Comparison of ENCODE assay signal across 18 cellular contexts in genomic region chr2:120402070-120402440, GRCh38. TPM values are rescaled to one million over a fixed set of nuclear protein-coding genes. Genes with fewer than 3 reads are reported as not detected.
DNase-seq lines count a peak whose midpoint lies in the region; ATAC-seq and TF ChIP-seq lines count a peak whose summit lies in the region.
"Had no signal": no experiment of that assay in that cellular context is flagged by ENCODE, and none has a peak within 500 bp of the region (broad histone marks: within the 10 kb centered on the region; RNA-seq: fewer than 3 reads in every experiment).

No MANE protein-coding gene starts in this region.

- H3K9me3 Mint-ChIP-seq in mesothelial cell of epicardium: no peaks in the 10 kb centered on the region
- H3K9me3 Mint-ChIP-seq: CD8-positive, alpha-beta T cell had no signal

- H3K27me3 Mint-ChIP-seq in mesothelial cell of epicardium (ENCODE audit: low read depth): peaks cover 31% of the 10 kb centered on the region

- no peak for TF ChIP-seq POLR2A in testis (IDR thresholded peaks at IDR 0.05)

- no peak overlapping the region for H3K27ac Mint-ChIP-seq in mesothelial cell of epicardium
- H3K27ac Mint-ChIP-seq: CD4-positive, CD25-positive, alpha-beta regulatory T cell; CD8-positive, alpha-beta T cell had no signal

- peaks cover 5% of the 10 kb centered on the region for H3K4me1 Mint-ChIP-seq in mesothelial cell of epicardium
- H3K4me1 Mint-ChIP-seq: CD4-positive, CD25-positive, alpha-beta regulatory T cell had no signal

- no peaks in the 10 kb centered on the region for H3K9me3 ChIP-seq in right cardiac atrium (ENCODE audit: control insufficient read depth, low read length)
- H3K9me3 ChIP-seq in testis: no peaks in the 10 kb centered on the region

- no peak overlapping the region for H3K4me3 Mint-ChIP-seq in mesothelial cell of epicardium
- H3K4me3 Mint-ChIP-seq: CD4-positive, CD25-positive, alpha-beta regulatory T cell; CD8-positive, alpha-beta T cell had no signal

- no peaks in the 10 kb centered on the region for H3K36me3 Mint-ChIP-seq in mesothelial cell of epicardium
- H3K36me3 Mint-ChIP-seq: CD4-positive, CD25-positive, alpha-beta regulatory T cell; CD8-positive, alpha-beta T cell had no signal

- H3K4me3 ChIP-seq in right cardiac atrium (ENCODE audit: low read length): no peak overlapping the region
- H3K4me3 ChIP-seq in testis: no peak overlapping the region
- H3K4me3 ChIP-seq: GM12878, GM23248 had no signal

- no peaks in the 10 kb centered on the region for H3K4me1 ChIP-seq in right cardiac atrium (ENCODE audit: control insufficient read depth, insufficient read depth, low read length)
- H3K4me1 ChIP-seq in testis: no peaks in the 10 kb centered on the region

- no peak for ATAC-seq in right cardiac atrium
- ATAC-seq: CD8-positive, alpha-beta T cell; GM12878 had no signal

- TF ChIP-seq CTCF in testis (IDR thresholded peaks at IDR 0.05) (no peak), mesothelial cell of epicardium (IDR thresholded peaks at IDR 0.05; ENCODE audit: unreplicated experiment) (no peak)

- no peaks in the 10 kb centered on the region for H3K27me3 ChIP-seq in right cardiac atrium (ENCODE audit: control insufficient read depth, insufficient read depth)
- H3K27me3 ChIP-seq in testis: no peaks in the 10 kb centered on the region

- H3K36me3 ChIP-seq in testis (ENCODE audit: low read depth, missing control alignments): no peaks in the 10 kb centered on the region

- 56% methylated on average over 5 of the region's 5 CpGs for WGBS in right cardiac atrium
- 73 to 82% methylated on average over 5 of the region's 5 CpGs for WGBS in testis, 2 donors

- intact Hi-C loops in cardiac septum (cut with DNase I) (no loop called here), right cardiac atrium (cut with DNase I) (no loop called here), testis (cut with DNase I; ENCODE audit: low total_unique reads) (no loop called here)

- DNase-seq in cardiac septum (ENCODE audit: low spot score) (peak; percentile 43), right cardiac atrium (no peak), islet precursor cell (peak; percentile 7), testis (peak; percentile 11), mesothelial cell of epicardium (ENCODE audit: low spot score in 2 of 2, unreplicated experiment in 2 of 2) (no peak)
- DNase-seq in activated CD4-positive, alpha-beta T cell treated with anti-CD3 and anti-CD28 coated beads, Interleukin-2, amount 50 U/mL, for 4 hours: no peak
- DNase-seq: 8988T; C1 segment of cervical spinal cord; CD4-positive, CD25-positive, alpha-beta regulatory T cell; DMS 273 treated with DMSO at 0.1 percent for 48 hours; DMS79; EL; GDM1; GM23248; H7; HCEC 1CT had no signal

- H3K27ac ChIP-seq in right cardiac atrium (ENCODE audit: low read length) (no peak overlapping the region), testis (no peak overlapping the region)
- H3K27ac ChIP-seq: GM23248 had no signal

RNA-seq across cellular contexts. Expression of gene INHBB, which starts 56.1 kb away (rescaled TPM):
- total RNA-seq in cardiac septum (2.8 TPM), right cardiac atrium (1 to 10 TPM; 1.4 to 2.5 (median 2.0) TPM), testis (100 to 1,000 TPM in 1 of 2 donors, 10 to 100 TPM in 1; 55.4 to 123 TPM), mesothelial cell of epicardium (not detected in 3 replicates)
- polyA plus RNA-seq in right cardiac atrium (2.4 TPM), testis (ENCODE audit: insufficient read depth, low read depth, low replicate concordance) (46.1 TPM)
- total RNA-seq: CD4-positive, CD25-positive, alpha-beta regulatory T cell; CD8-positive, alpha-beta T cell had no signal
- polyA plus RNA-seq: CD4-positive, CD25-positive, alpha-beta regulatory T cell; GM12878 had no signal

Comparison
In these comparisons a context has a peak if more than half of its experiments do, and no peak if none do; other contexts are left out.
1. DNase-seq: peak in cardiac septum (single experiment), islet precursor cell (single experiment) and testis (single experiment); none in right cardiac atrium (0 of 3), mesothelial cell of epicardium (0 of 2) and activated CD4-positive, alpha-beta T cell treated with anti-CD3 and anti-CD28 coated beads, Interleukin-2, amount 50 U/mL, for 4 hours (0 of 2).
2. RNA of gene INHBB, which starts 56.1 kb away (total RNA-seq): 55.4 to 123 TPM in testis; 2.8 TPM in cardiac septum (single experiment), 1.4 to 2.5 TPM in right cardiac atrium and not detected in mesothelial cell of epicardium; every median in the first group is over 10 times any median in the second.